8 cellular contexts compared by ENCODE assay signal in the genomic region with DNA sequence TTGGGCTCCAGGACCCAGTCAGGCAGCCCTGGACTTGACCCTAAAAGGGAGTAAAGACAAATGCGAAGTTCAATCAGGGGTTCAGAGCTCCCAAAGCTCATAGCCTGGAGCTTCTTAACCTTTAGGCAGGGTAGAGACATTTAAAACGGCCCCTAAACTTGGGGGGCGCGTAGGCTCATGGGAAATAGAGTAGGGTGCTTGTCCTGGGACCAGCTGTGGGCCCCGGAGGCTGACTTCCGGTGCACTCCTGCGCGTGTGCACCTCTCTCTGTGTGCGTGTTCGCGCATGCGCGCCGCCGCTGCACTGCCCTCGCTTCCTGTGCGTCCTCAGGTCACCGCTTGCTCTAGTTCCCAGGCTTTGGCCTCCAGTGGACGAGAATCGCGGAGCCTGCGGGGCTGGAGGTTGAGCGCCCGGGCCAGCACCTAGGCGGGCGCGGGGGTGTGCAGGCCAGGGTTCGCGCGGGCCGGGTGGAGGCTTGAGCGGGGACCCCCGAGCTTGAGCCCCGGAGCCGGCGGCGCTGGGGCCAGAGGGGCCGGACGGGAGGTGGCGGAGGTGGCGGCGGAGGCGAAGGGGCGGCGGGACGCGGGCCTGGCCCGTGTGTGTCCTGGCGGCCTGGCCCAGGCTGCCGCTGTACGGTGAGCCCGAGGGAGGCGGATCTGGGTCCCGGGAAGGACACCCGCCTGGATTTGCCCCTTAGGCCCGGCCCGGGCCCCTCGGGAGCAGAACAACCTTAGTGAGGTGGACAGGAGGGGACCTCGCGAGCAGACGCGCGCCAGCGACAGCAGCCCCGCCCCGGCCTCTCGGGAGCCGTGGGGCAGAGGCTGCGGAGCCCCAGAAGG. TPM values are rescaled to one million over a fixed set of nuclear protein-coding genes. Genes with fewer than 3 reads are reported as not detected.
A peak's percentile ranks its signal among the peaks of the same experiment; 100 is the strongest.
DNase-seq lines count a peak whose midpoint lies in the region; ATAC-seq, FAIRE-seq and TF ChIP-seq lines count a peak whose summit lies in the region.

A gene (plus strand): TSS at position 303 of the 839 bp plus-strand sequence. CDS start 2,217 bp downstream, outside the sequence.

- peak within 1 kb of the TSS; percentile 65 to 73 for H3K9ac ChIP-seq in kidney (ENCODE audit: low read length in 2 of 2)

- no peaks in the 10 kb centered on the region for H3K4me1 ChIP-seq in kidney (ENCODE audit: control insufficient read depth in 1 of 2, insufficient read depth in 1 of 2, low read depth in 1 of 2, low read length in 2 of 2)

- no peak for FAIRE-seq in kidney (lab: Jason Lieb, UNC)

- intact Hi-C loops in kidney (cut with DNase I) = no loop called here

- peak within 1 kb of the TSS; percentile 49 to 67 for H3K27ac ChIP-seq in kidney (ENCODE audit: low read depth in 2 of 2, low read length in 2 of 2)

- DNase-seq in AML-193 (lab: John Stamatoyannopoulos, UW) (peak; percentile 94), NCI-H460 (ENCODE audit: extremely low read depth, low read depth) (peak; percentile 89), cerebellar nuclear complex (lab: John Stamatoyannopoulos, UW) (peak; percentile 36 to 57), kidney (peak; percentile 98)
- peak; percentile 90 for DNase-seq in activated CD4-positive, CD25-positive, alpha-beta regulatory T cell treated with anti-CD3 and anti-CD28 coated beads, Interleukin-2, amount 50 U/mL, for 72 hours
- DNase-seq in stimulated activated CD4-positive, alpha-beta T cell treated with anti-CD3 and anti-CD28 coated beads, Interleukin-15, amount 100 ng/mL, for 1 hour (ENCODE audit: low read depth in 1 of 2, low spot score in 1 of 2) = peak; percentile 80 to 82

- no peak for TF ChIP-seq CTCF in kidney (IDR thresholded peaks at IDR 0.05; ENCODE audit: borderline replicate concordance, extremely low read depth, insufficient read depth)

- peak within 1 kb of the TSS; percentile 68 to 78 for H3K4me3 ChIP-seq in kidney (ENCODE audit: low read length in 2 of 2)

- H3K9me3 ChIP-seq in kidney (ENCODE audit: control insufficient read depth in 1 of 2, low read length in 2 of 2) = peaks cover 0 to 3% of the 10 kb centered on the region in 2 donors

- ATAC-seq in GM19043 (IDR thresholded peaks at IDR 0.05; ENCODE audit: low read depth, unreplicated experiment) (peak; percentile 98), HG03354 (IDR thresholded peaks at IDR 0.05; ENCODE audit: poor library complexity, severe bottlenecking, unreplicated experiment) (peak; percentile 100)

- H3K36me3 ChIP-seq in kidney (ENCODE audit: control insufficient read depth in 1 of 2, insufficient read depth in 2 of 2, low read length in 2 of 2) = peaks cover 0 to 12% of the 10 kb centered on the region in 2 donors

RNA-seq across cellular contexts. Expression of the gene that starts here (rescaled TPM):
- 11.3 and 15.0 TPM in 2 replicates for total RNA-seq in NCI-H460 (2014; rRNA removed; shearing (Covaris generic))
- polyA plus RNA-seq in NCI-H460 (2014; cell fraction: nucleus; rRNA removed) = 10.1 and 14.8 TPM in 2 replicates
- total RNA-seq in kidney = 14.1 TPM
- 3.2 TPM for polyA plus RNA-seq in kidney (ENCODE audit: insufficient read depth, low read depth, low replicate concordance)

Comparison
In these comparisons a context has a peak if more than half of its experiments do, and no peak if none do; other contexts are left out.
1. Peak in every context shown above with its lines: DNase-seq, ATAC-seq, H3K4me3 ChIP-seq and H3K27ac ChIP-seq.
2. DNase-seq: peak in every context shown above with its lines; median percentile 98 in kidney; 94 in AML-193; 90 in activated CD4-positive, CD25-positive, alpha-beta regulatory T cell treated with anti-CD3 and anti-CD28 coated beads, Interleukin-2, amount 50 U/mL, for 72 hours; 89 in NCI-H460; 81 in stimulated activated CD4-positive, alpha-beta T cell treated with anti-CD3 and anti-CD28 coated beads, Interleukin-15, amount 100 ng/mL, for 1 hour; 46 in cerebellar nuclear complex.